Comparison of ENCODE assay signal across 1 cellular context in the genomic region with DNA sequence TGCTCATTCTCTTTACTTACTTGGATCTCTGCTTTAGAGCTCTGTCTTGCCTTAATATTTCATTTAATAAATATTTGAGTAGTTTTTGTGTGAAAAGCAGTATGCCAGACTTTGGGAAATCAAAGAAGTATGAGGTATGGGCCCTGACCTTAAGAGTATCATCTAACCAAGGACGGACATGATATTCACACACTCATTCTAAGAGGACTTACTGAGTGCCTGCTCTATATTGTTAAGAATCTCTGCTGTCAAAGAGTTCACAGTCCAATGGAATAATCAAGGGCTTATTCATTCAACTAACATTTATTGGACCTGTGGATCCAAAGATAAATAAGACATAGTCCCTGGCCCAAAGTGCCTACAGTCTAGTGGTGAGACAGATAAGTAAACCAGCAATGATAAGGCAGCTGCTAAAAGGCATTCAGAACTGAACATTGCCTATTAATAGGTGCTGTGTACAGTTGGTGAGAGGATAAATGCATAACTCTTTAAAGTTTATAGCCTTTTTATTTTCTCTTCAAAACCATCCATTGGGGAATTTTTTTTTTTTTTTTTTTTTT.
TF ChIP-seq lines count a peak whose summit lies in the region.

No MANE protein-coding gene starts in this region.

TF ChIP-seq in K562, 482 proteins besides CTCF, POLR2A, EP300 and RAD21:
- TF ChIP-seq TAL1 (IDR thresholded peaks at IDR 0.05) = peak; percentile 38; the same call in 1 of the 2 replicates
- TF ChIP-seq ARID1B (IDR thresholded peaks at IDR 0.05) = peak; percentile 54
- TF ChIP-seq KDM1A (IDR thresholded peaks at IDR 0.05) = peak; percentile 41 to 47; a peak in 2 of 4 replicates
- no peak for TF ChIP-seq ZNF699 (CRISPR knock-in tag; IDR thresholded peaks at IDR 0.05; ENCODE audit: insufficient replicate concordance)
- no peak for TF ChIP-seq NFE2L1 (tag; IDR thresholded peaks at IDR 0.05; ENCODE audit: borderline replicate concordance, low read depth)
- TF ChIP-seq MEF2A (IDR thresholded peaks at IDR 0.05; ENCODE audit: control insufficient read depth, low read depth, low read length) = 0 out of 2 replicates have a peak, but pooled peaks have one; percentile 51
- TF ChIP-seq TEAD4 (IDR thresholded peaks at IDR 0.05; ENCODE audit: low read length) = peak; percentile 67
- no peak for TF ChIP-seq TEAD4 (CRISPR knock-in tag; IDR thresholded peaks at IDR 0.05; ENCODE audit: borderline replicate concordance)
- TF ChIP-seq, protein P1, sequence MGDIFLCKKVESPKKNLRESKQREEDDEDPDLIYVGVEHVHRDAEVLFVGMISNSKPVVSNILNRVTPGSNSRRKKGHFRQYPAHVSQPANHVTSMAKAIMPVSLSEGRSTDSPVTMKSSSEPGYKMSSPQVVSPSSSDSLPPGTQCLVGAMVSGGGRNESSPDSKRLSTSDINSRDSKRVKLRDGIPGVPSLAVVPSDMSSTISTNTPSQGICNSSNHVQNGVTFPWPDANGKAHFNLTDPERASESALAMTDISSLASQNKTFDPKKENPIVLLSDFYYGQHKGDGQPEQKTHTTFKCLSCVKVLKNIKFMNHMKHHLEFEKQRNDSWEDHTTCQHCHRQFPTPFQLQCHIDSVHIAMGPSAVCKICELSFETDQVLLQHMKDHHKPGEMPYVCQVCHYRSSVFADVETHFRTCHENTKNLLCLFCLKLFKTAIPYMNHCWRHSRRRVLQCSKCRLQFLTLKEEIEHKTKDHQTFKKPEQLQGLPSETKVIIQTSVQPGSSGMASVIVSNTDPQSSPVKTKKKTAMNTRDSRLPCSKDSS (IDR thresholded peaks at IDR 0.05; ENCODE audit: low read depth, partially characterized antibody) = no peak
- TF ChIP-seq, protein P2, sequence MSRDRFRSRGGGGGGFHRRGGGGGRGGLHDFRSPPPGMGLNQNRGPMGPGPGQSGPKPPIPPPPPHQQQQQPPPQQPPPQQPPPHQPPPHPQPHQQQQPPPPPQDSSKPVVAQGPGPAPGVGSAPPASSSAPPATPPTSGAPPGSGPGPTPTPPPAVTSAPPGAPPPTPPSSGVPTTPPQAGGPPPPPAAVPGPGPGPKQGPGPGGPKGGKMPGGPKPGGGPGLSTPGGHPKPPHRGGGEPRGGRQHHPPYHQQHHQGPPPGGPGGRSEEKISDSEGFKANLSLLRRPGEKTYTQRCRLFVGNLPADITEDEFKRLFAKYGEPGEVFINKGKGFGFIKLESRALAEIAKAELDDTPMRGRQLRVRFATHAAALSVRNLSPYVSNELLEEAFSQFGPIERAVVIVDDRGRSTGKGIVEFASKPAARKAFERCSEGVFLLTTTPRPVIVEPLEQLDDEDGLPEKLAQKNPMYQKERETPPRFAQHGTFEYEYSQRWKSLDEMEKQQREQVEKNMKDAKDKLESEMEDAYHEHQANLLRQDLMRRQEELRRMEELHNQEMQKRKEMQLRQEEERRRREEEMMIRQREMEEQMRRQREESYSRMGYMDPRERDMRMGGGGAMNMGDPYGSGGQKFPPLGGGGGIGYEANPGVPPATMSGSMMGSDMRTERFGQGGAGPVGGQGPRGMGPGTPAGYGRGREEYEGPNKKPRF (IDR thresholded peaks at IDR 0.05; ENCODE audit: low read depth, low read length) = no peak
- 0 out of 2 replicates have a peak, but pooled peaks have one; percentile 16 for TF ChIP-seq DPF2 (IDR thresholded peaks at IDR 0.05)
- TF ChIP-seq CBFA2T3 (IDR thresholded peaks at IDR 0.05) = peak; percentile 78
- TF ChIP-seq TCF3 (CRISPR knock-in tag; IDR thresholded peaks at IDR 0.05) = peak; percentile 70
- no peak for TF ChIP-seq ZNF197 (CRISPR knock-in tag; IDR thresholded peaks at IDR 0.05; ENCODE audit: low read depth)
- TF ChIP-seq, protein P3, sequence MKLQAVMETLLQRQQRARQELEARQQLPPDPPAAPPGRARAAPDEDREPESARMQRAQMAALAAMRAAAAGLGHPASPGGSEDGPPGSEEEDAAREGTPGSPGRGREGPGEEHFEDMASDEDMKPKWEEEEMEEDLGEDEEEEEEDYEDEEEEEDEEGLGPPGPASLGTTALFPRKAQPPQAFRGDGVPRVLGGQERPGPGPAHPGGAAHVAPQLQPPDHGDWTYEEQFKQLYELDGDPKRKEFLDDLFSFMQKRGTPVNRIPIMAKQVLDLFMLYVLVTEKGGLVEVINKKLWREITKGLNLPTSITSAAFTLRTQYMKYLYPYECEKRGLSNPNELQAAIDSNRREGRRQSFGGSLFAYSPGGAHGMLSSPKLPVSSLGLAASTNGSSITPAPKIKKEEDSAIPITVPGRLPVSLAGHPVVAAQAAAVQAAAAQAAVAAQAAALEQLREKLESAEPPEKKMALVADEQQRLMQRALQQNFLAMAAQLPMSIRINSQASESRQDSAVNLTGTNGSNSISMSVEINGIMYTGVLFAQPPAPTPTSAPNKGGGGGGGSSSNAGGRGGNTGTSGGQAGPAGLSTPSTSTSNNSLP (IDR thresholded peaks at IDR 0.05; ENCODE audit: borderline replicate concordance, low read depth, low read length) = peak; percentile 53; the same call in 1 of the 2 replicates
- TF ChIP-seq SREBF2 (CRISPR knock-in tag; IDR thresholded peaks at IDR 0.05) = no peak
- TF ChIP-seq NCOR1 (IDR thresholded peaks at IDR 0.05) = peak; percentile 41; the same call in 1 of the 2 replicates
- peak; percentile 61 for TF ChIP-seq CBFA2T2 (conservative IDR thresholded peaks at IDR 0.05)
- no peak for TF ChIP-seq HNRNPUL1 (IDR thresholded peaks at IDR 0.05; ENCODE audit: low read length)
- no peak for TF ChIP-seq PHB (CRISPR knock-in tag; IDR thresholded peaks at IDR 0.05)
- no peak for TF ChIP-seq HMG20A (CRISPR knock-in tag; conservative IDR thresholded peaks at IDR 0.05)
- no peak for TF ChIP-seq ASH1L (IDR thresholded peaks at IDR 0.05; ENCODE audit: borderline replicate concordance, low read depth, partially characterized antibody)
